24 cellular contexts compared by ENCODE assay signal in the genomic region with DNA sequence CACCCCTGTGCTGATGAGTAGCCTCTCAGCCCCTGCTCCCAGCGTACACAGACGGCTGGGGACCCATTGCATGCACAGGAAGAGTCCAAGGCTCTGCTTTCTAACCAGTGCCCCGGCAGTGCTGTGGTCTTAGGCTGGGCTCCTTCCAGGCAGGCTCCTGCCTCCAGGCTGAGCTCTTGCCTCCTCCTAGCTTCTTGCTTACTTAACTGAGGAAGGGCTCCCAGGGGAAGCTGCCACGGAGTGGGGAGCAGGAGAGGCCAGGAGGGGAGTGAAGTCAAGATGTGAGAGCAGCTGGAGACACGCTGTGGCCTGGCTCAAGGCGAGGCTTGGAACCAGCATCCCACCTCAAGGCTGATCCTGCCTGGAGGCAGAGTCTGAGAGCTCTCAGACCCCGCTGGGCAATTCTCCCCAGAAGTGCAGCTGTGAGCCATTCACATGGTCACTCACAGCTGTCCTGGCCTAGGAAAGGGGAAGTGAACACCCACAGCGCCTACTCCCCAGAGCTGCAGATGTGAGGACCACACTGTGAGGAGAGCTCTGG.
DNase-seq lines count a peak whose midpoint lies in the region; ATAC-seq and TF ChIP-seq lines count a peak whose summit lies in the region.
"Had no signal": no experiment of that assay in that cellular context is flagged by ENCODE, and none has a peak within 500 bp of the region (broad histone marks: within the 10 kb centered on the region; RNA-seq: fewer than 3 reads in every experiment).

No MANE protein-coding gene starts in this region.

- no peaks in the 10 kb centered on the region for H3K36me3 Mint-ChIP-seq in osteocyte (ENCODE audit: unreplicated experiment)
- H3K36me3 Mint-ChIP-seq: activated naive CD8-positive, alpha-beta T cell; CD4-positive, alpha-beta memory T cell; IgD-negative memory B cell; naive B cell; stimulated activated naive B cell treated with anti-CD40 and anti-IgM and Interleukin-4, amounts not matched to agents 10 μg/mL and 1 μg/mL and 100 μg/mL, for 72 hours had no signal

- peaks cover 43% of the 10 kb centered on the region for H3K4me1 Mint-ChIP-seq in osteocyte (ENCODE audit: unreplicated experiment)
- H3K4me1 Mint-ChIP-seq: activated T-helper 17 cell treated with anti-CD3 and anti-CD28 coated beads, Interleukin-2, amount 50 U/mL, for 72 hours; CD4-positive, alpha-beta memory T cell; IgD-negative memory B cell; naive B cell had no signal

- DNase-seq in fibroblast of peridontal ligament (ENCODE audit: extremely low read depth) (peak; percentile 31), osteocyte (ENCODE audit: extremely low spot score, unreplicated experiment) (peak; percentile 72), HEK293T (ENCODE audit: extremely low spot score) (no peak), SW 1271 (lab: John Stamatoyannopoulos, UW) (no peak), NCI-H1436 treated with DMSO at 0.1 percent for 48 hours (lab: John Stamatoyannopoulos, UW) (no peak)
- DNase-seq: activated CD8-positive, alpha-beta memory T cell treated with anti-CD3 and anti-CD28 coated beads, Interleukin-2, amount 50 U/mL, for 4 hours; CD4-positive, alpha-beta memory T cell; cerebellar nuclear complex; DMS 273 treated with DMSO at 0.1 percent for 48 hours; erythroblast; HCEC 1CT; mesendoderm; naive B cell; NCI-H1694 treated with DMSO at 0.1 percent for 48 hours; NCI-H774; SHP77 treated with DMSO at 0.1 percent for 48 hours; stimulated activated CD4-positive, alpha-beta T cell treated with anti-CD3 and anti-CD28 coated beads, Interleukin-1b, Interleukin-23, amount 100 ng/mL, for 48 hours; stimulated activated naive B cell treated with anti-CD40 and anti-IgM and Interleukin-4, amounts not matched to agents 10 μg/mL and 1 μg/mL and 100 μg/mL, for 72 hours had no signal

- CTCF ChIA-PET in HEK293T (lab: Yijun Ruan, JAX): interaction anchor here (0.7 kb wide), 1 partner anchor 168 kb away, joined by 3 read pairs; no protein-coding TSS in a partner anchor

- ATAC-seq in GM19351 (IDR thresholded peaks at IDR 0.05; ENCODE audit: unreplicated experiment): peak; percentile 39
- no peak for ATAC-seq in HG03378 (IDR thresholded peaks at IDR 0.05; ENCODE audit: unreplicated experiment)
- ATAC-seq: activated T-helper 17 cell treated with anti-CD3 and anti-CD28 coated beads, Interleukin-2, amount 50 U/mL, for 72 hours had no signal

- POLR2A ChIA-PET in HEK293T (lab: Yijun Ruan, JAX): interaction anchor here (0.6 to 0.7 kb wide), 2 partner anchors 19 to 945 kb away, joined by 3 read pairs; no protein-coding TSS in a partner anchor

- no peak overlapping the region for H3K4me3 Mint-ChIP-seq in osteocyte (ENCODE audit: unreplicated experiment)
- H3K4me3 Mint-ChIP-seq: activated naive CD8-positive, alpha-beta T cell; activated T-helper 17 cell treated with anti-CD3 and anti-CD28 coated beads, Interleukin-2, amount 50 U/mL, for 72 hours; CD4-positive, alpha-beta memory T cell; IgD-negative memory B cell; naive B cell; stimulated activated naive B cell treated with anti-CD40 and anti-IgM and Interleukin-4, amounts not matched to agents 10 μg/mL and 1 μg/mL and 100 μg/mL, for 72 hours had no signal

- TF ChIP-seq CTCF in osteocyte (IDR thresholded peaks at IDR 0.05): no peak

- no peaks in the 10 kb centered on the region for H3K9me3 Mint-ChIP-seq in osteocyte (ENCODE audit: unreplicated experiment)
- H3K9me3 Mint-ChIP-seq: activated T-helper 17 cell treated with anti-CD3 and anti-CD28 coated beads, Interleukin-2, amount 50 U/mL, for 72 hours had no signal

- no peaks in the 10 kb centered on the region for H3K27me3 Mint-ChIP-seq in osteocyte (ENCODE audit: unreplicated experiment)
- H3K27me3 Mint-ChIP-seq: activated naive CD8-positive, alpha-beta T cell; stimulated activated naive B cell treated with anti-CD40 and anti-IgM and Interleukin-4, amounts not matched to agents 10 μg/mL and 1 μg/mL and 100 μg/mL, for 72 hours had no signal

- H3K27ac Mint-ChIP-seq in osteocyte (ENCODE audit: unreplicated experiment): no peak overlapping the region
- H3K27ac Mint-ChIP-seq: activated naive CD8-positive, alpha-beta T cell; activated T-helper 17 cell treated with anti-CD3 and anti-CD28 coated beads, Interleukin-2, amount 50 U/mL, for 72 hours; CD4-positive, alpha-beta memory T cell; IgD-negative memory B cell; naive B cell; stimulated activated naive B cell treated with anti-CD40 and anti-IgM and Interleukin-4, amounts not matched to agents 10 μg/mL and 1 μg/mL and 100 μg/mL, for 72 hours had no signal

TF ChIP-seq in PFSK-1, 5 proteins besides CTCF, POLR2A, EP300 and RAD21:
- peak; percentile 77 for TF ChIP-seq POLR2AphosphoS5 (IDR thresholded peaks at IDR 0.05; ENCODE audit: low read depth, low read length)
- 0 out of 2 replicates have a peak, but pooled peaks have one; percentile 38 for TF ChIP-seq TAF1 (IDR thresholded peaks at IDR 0.05; ENCODE audit: borderline replicate concordance, insufficient read depth, low read length)
- TF ChIP-seq SIN3A (IDR thresholded peaks at IDR 0.05; ENCODE audit: borderline replicate concordance, insufficient read depth, low read length): no peak
- TF ChIP-seq, protein P1, sequence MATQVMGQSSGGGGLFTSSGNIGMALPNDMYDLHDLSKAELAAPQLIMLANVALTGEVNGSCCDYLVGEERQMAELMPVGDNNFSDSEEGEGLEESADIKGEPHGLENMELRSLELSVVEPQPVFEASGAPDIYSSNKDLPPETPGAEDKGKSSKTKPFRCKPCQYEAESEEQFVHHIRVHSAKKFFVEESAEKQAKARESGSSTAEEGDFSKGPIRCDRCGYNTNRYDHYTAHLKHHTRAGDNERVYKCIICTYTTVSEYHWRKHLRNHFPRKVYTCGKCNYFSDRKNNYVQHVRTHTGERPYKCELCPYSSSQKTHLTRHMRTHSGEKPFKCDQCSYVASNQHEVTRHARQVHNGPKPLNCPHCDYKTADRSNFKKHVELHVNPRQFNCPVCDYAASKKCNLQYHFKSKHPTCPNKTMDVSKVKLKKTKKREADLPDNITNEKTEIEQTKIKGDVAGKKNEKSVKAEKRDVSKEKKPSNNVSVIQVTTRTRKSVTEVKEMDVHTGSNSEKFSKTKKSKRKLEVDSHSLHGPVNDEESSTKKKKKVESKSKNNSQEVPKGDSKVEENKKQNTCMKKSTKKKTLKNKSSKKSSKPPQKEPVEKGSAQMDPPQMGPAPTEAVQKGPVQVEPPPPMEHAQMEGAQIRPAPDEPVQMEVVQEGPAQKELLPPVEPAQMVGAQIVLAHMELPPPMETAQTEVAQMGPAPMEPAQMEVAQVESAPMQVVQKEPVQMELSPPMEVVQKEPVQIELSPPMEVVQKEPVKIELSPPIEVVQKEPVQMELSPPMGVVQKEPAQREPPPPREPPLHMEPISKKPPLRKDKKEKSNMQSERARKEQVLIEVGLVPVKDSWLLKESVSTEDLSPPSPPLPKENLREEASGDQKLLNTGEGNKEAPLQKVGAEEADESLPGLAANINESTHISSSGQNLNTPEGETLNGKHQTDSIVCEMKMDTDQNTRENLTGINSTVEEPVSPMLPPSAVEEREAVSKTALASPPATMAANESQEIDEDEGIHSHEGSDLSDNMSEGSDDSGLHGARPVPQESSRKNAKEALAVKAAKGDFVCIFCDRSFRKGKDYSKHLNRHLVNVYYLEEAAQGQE (IDR thresholded peaks at IDR 0.05; ENCODE audit: insufficient read depth in 1 of 2, low read depth in 2 of 2, low read length in 2 of 2): no peak
- peak; percentile 64 for TF ChIP-seq FOXP2 (optimal IDR thresholded peaks at IDR 0.05; ENCODE audit: borderline replicate concordance, extremely low read depth, extremely low read length, insufficient read depth)

TF ChIP-seq in HEK293T, 16 proteins besides CTCF, POLR2A, EP300 and RAD21:
- TF ChIP-seq FOXA1 (IDR thresholded peaks at IDR 0.05) (no peak), ZNF384 (IDR thresholded peaks at IDR 0.05) (no peak), FOXK2 (IDR thresholded peaks at IDR 0.05) (no peak), FOXM1 (IDR thresholded peaks at IDR 0.05; ENCODE audit: borderline replicate concordance) (no peak), LEF1 (IDR thresholded peaks at IDR 0.05; ENCODE audit: borderline replicate concordance) (no peak), BHLHE40 (IDR thresholded peaks at IDR 0.05; ENCODE audit: borderline replicate concordance) (no peak), ARNT (IDR thresholded peaks at IDR 0.05) (no peak), HDGF (IDR thresholded peaks at IDR 0.05; ENCODE audit: borderline replicate concordance) (no peak), CTBP1 (IDR thresholded peaks at IDR 0.05; ENCODE audit: borderline replicate concordance) (no peak), SP1 (IDR thresholded peaks at IDR 0.05) (no peak), NFRKB (IDR thresholded peaks at IDR 0.05) (no peak), L3MBTL2 (conservative IDR thresholded peaks at IDR 0.05) (no peak), TARDBP (IDR thresholded peaks at IDR 0.05) (no peak)
- TF ChIP-seq, protein P2, sequence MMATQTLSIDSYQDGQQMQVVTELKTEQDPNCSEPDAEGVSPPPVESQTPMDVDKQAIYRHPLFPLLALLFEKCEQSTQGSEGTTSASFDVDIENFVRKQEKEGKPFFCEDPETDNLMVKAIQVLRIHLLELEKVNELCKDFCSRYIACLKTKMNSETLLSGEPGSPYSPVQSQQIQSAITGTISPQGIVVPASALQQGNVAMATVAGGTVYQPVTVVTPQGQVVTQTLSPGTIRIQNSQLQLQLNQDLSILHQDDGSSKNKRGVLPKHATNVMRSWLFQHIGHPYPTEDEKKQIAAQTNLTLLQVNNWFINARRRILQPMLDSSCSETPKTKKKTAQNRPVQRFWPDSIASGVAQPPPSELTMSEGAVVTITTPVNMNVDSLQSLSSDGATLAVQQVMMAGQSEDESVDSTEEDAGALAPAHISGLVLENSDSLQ (IDR thresholded peaks at IDR 0.05): no peak

Comparison
In these comparisons a context has a peak if more than half of its experiments do, and no peak if none do; other contexts are left out.
1. DNase-seq: peak in fibroblast of peridontal ligament (single experiment) and osteocyte (single experiment); none in HEK293T (single experiment), SW 1271 (0 of 2) and NCI-H1436 treated with DMSO at 0.1 percent for 48 hours (single experiment).